17 cellular contexts compared by ENCODE assay signal in the genomic region with DNA sequence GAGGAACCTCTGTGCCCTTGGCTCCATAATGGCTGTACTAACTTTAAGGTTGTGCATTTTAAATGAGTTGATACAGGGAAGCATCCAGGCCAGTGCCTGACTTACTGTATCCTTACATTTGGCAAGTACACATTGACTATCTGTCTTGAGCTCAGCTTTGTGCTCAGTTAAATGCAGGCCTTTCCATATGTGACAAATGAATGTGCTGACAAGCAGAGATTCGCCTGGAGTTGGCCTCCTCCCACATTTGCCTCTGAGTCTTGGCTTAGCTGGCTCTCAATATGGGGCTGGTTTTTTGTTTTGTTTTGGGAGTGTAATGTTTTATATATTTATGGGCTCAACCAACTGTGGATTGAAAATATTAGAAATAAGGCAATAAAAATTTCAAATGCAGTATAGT. TPM values are rescaled to one million over a fixed set of nuclear protein-coding genes. Genes with fewer than 3 reads are reported as not detected.
"Had no signal": no experiment of that assay in that cellular context is flagged by ENCODE, and none has a peak within 500 bp of the region (broad histone marks: within the 10 kb centered on the region; RNA-seq: fewer than 3 reads in every experiment).

No MANE protein-coding gene starts in this region.

- H3K27ac Mint-ChIP-seq: activated naive CD4-positive, alpha-beta T cell treated with anti-CD3 and anti-CD28 coated beads for 36 hours; activated T-helper 17 cell treated with anti-CD3 and anti-CD28 coated beads, Interleukin-2, amount 50 U/mL, for 72 hours; immature natural killer cell; natural killer cell; stimulated activated memory B cell treated with anti-CD40 and anti-IgM and Interleukin-4, amounts not matched to agents 10 μg/mL and 1 μg/mL and 100 μg/mL, for 72 hours had no signal

- H3K36me3 Mint-ChIP-seq: immature natural killer cell; natural killer cell; stimulated activated memory B cell treated with anti-CD40 and anti-IgM and Interleukin-4, amounts not matched to agents 10 μg/mL and 1 μg/mL and 100 μg/mL, for 72 hours had no signal

- H3K27me3 ChIP-seq: pancreas, tibial nerve had no signal

- H3K4me3 Mint-ChIP-seq: activated naive CD4-positive, alpha-beta T cell treated with anti-CD3 and anti-CD28 coated beads for 36 hours; activated T-helper 17 cell treated with anti-CD3 and anti-CD28 coated beads, Interleukin-2, amount 50 U/mL, for 72 hours; central memory CD8-positive, alpha-beta T cell; immature natural killer cell; natural killer cell; stimulated activated memory B cell treated with anti-CD40 and anti-IgM and Interleukin-4, amounts not matched to agents 10 μg/mL and 1 μg/mL and 100 μg/mL, for 72 hours had no signal

- H3K4me3 ChIP-seq: pancreas, tibial nerve had no signal

- H3K4me1 Mint-ChIP-seq: activated T-helper 17 cell treated with anti-CD3 and anti-CD28 coated beads, Interleukin-2, amount 50 U/mL, for 72 hours; central memory CD8-positive, alpha-beta T cell; natural killer cell had no signal

- H3K36me3 ChIP-seq: pancreas, tibial nerve had no signal

- H3K27me3 Mint-ChIP-seq: activated T-helper 17 cell treated with anti-CD3 and anti-CD28 coated beads, Interleukin-2, amount 50 U/mL, for 72 hours had no signal

- H3K9me3 Mint-ChIP-seq: activated naive CD4-positive, alpha-beta T cell treated with anti-CD3 and anti-CD28 coated beads for 36 hours; activated T-helper 17 cell treated with anti-CD3 and anti-CD28 coated beads, Interleukin-2, amount 50 U/mL, for 72 hours; central memory CD8-positive, alpha-beta T cell; immature natural killer cell; natural killer cell; stimulated activated memory B cell treated with anti-CD40 and anti-IgM and Interleukin-4, amounts not matched to agents 10 μg/mL and 1 μg/mL and 100 μg/mL, for 72 hours had no signal

- DNase-seq: activated CD4-positive, alpha-beta T cell treated with anti-CD3 and anti-CD28 coated beads for 48 hours; activated naive CD4-positive, alpha-beta T cell treated with anti-CD3 and anti-CD28 coated beads for 36 hours; cortex of kidney; effector CD8-positive, alpha-beta T cell; hypothalamus; immature natural killer cell; left cardiac atrium; natural killer cell; pancreas; small intestine; T-helper 1 cell had no signal

- H3K4me1 ChIP-seq: pancreas, tibial nerve had no signal

- H3K27ac ChIP-seq: epithelial cell of prostate, pancreas, tibial nerve had no signal

- H3K9me3 ChIP-seq: pancreas, tibial nerve had no signal

RNA-seq across cellular contexts. Expression of a gene that starts 29.7 kb away (rescaled TPM):
- total RNA-seq: lung microvascular endothelial cell had no signal
